In the genomic region with DNA sequence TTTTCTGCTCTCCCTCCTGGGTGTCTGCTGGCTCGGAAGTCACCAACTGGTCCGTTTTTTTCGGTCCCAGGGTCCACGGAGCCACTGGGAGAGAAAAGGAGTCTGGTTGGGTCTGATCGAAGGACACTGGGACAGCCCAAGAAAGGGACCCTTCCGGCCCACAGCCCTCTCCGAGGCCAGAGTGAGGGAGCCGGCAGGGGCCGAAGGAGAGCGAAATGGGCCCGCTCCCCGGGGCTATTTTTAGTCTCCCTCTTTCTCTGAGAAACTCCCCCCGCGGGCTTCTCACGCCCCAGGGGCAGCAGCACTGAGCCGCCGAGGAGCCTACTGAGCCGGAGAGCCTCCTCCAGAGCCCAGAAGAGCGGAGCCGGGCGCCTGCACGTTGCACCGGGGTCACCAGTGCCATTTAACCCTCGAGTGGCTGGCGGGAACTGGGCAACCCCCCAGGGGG, we compare ENCODE assay signal across 8 cellular contexts. TPM values are rescaled to one million over a fixed set of nuclear protein-coding genes. Genes with fewer than 3 reads are reported as not detected.
DNase-seq lines count a peak whose midpoint lies in the region; ATAC-seq, FAIRE-seq and TF ChIP-seq lines count a peak whose summit lies in the region.

No MANE protein-coding gene starts in this region.

- H3K4me2 ChIP-seq in HepG2 (ENCODE audit: low read depth, low read length), result peak overlapping the region; percentile 100

- peaks cover 79% of the 10 kb centered on the region for H3K27me3 Mint-ChIP-seq in WTC11 (ENCODE audit: low read depth)

- H3K27ac ChIP-seq in HepG2 (ENCODE audit: extremely low read length, insufficient read depth, low read length), result no peak overlapping the region

- in situ Hi-C loops in HepG2 (cut with HindIII; ENCODE audit: extremely low pct_ligation_motif_present, low pct_unique_long_range_greater_than_20kb), result loop anchor here (5.0 kb wide), 1 partner anchor 88 kb away; a partner anchor contains a TSS

- TF ChIP-seq RAD21 in HepG2 (CRISPR knock-in tag; IDR thresholded peaks at IDR 0.05), result no peak

- peaks cover 57% of the 10 kb centered on the region for H3K4me1 Mint-ChIP-seq in WTC11

- H4K20me1 ChIP-seq in HepG2 (ENCODE audit: insufficient read depth, low read length), result no peaks in the 10 kb centered on the region

- POLR2A ChIA-PET in WTC11 (lab: Charles Lee) (interaction anchor here (1.1 kb wide), 1 partner anchor 87 kb away, joined by 3 read pairs; no protein-coding TSS in a partner anchor), HepG2 (lab: Yijun Ruan, JAX) (interaction anchor here (2.5 to 3.5 kb wide), 2 partner anchors 13 to 14 kb away, joined by 16 to 48 read pairs; no protein-coding TSS in a partner anchor)

- H3K27me3 ChIP-seq in HepG2 (ENCODE audit: control insufficient read depth in 1 of 2, insufficient read depth in 2 of 2, low read length in 2 of 2), result peaks cover 0 to 24% of the 10 kb centered on the region in 2 experiments; a peak in 4 of 5 replicates

- TF ChIP-seq CTCF in WTC11 (IDR thresholded peaks at IDR 0.05), result no peak
- TF ChIP-seq CTCF in HepG2 (CRISPR knock-in tag; IDR thresholded peaks at IDR 0.05), result no peak

- no peaks in the 10 kb centered on the region for H3K36me3 ChIP-seq in HepG2 (replicated peaks in 1 of 2; ENCODE audit: control insufficient read depth in 1 of 2, insufficient read depth in 2 of 2, low read length in 2 of 2)

- peak overlapping the region; percentile 34 to 69 (median 38); a peak in 5 of 6 replicates for H3K4me3 ChIP-seq in HepG2 (replicated peaks in 1 of 3; ENCODE audit: insufficient read depth in 1 of 3, low read depth in 2 of 3, low read length in 3 of 3)

- CTCF ChIA-PET in WTC11 (lab: Charles Lee) (interaction anchor here (1.7 to 5.6 kb wide), 11 partner anchors 9 to 120 kb away, joined by 7 to 61 read pairs (median 26); a partner anchor contains a TSS), HepG2 (lab: Yijun Ruan, JAX; ENCODE audit: low intra/inter-chr PET ratio, low total read pairs) (no interaction called here)

- no peaks in the 10 kb centered on the region for H3K9me3 Mint-ChIP-seq in WTC11

- 0 out of 2 replicates have a peak overlapping the region, but pooled peaks have one; percentile 32 for H3K9ac ChIP-seq in HepG2 (ENCODE audit: insufficient read depth, low read depth, low read length)

- FAIRE-seq in HepG2 (lab: Jason Lieb, UNC), result no peak

- H3K36me3 Mint-ChIP-seq in WTC11, result no peaks in the 10 kb centered on the region

- no peak for DNase-seq in Right ventricle myocardium inferior (ENCODE audit: missing footprints)
- no peak for DNase-seq in cardiac septum (ENCODE audit: low spot score)
- peak; percentile 28 for DNase-seq in WTC11 (ENCODE audit: low spot score)
- DNase-seq in HepG2 (ENCODE audit: low spot score), result no peak
- no peak for DNase-seq in NCI-H2107 treated with DMSO at 0.1 percent for 48 hours (lab: John Stamatoyannopoulos, UW; ENCODE audit: unreplicated experiment)
- DNase-seq in T1000 (lab: John Stamatoyannopoulos, UW), result no peak
- no peak for DNase-seq in cortex of kidney (lab: John Stamatoyannopoulos, UW)
- DNase-seq in NCI-H128 (lab: John Stamatoyannopoulos, UW; ENCODE audit: unreplicated experiment), result no peak

- ATAC-seq in Right ventricle myocardium inferior (peak; percentile 11), WTC11 (no peak), HepG2 (no peak)

- 23% methylated on average over 11 of the region's 25 CpGs for WGBS in HepG2 (ENCODE audit: low lambda C conversion rate)

- H3K27ac Mint-ChIP-seq in WTC11, result no peak overlapping the region

- no TSS peak for BruUV-seq in HepG2 (replicated peaks; lab: Mats Ljungman, UMichigan)

- TF ChIP-seq EP300 in HepG2 (IDR thresholded peaks at IDR 0.05; ENCODE audit: low read depth in 2 of 2, low read length in 2 of 2), result no peak
- TF ChIP-seq EP300 in HepG2 (CRISPR knock-in tag; IDR thresholded peaks at IDR 0.05; ENCODE audit: borderline replicate concordance), result no peak

- no peak overlapping the region for H2AFZ ChIP-seq in HepG2 (ENCODE audit: low read length)

- no peaks in the 10 kb centered on the region for H3K79me2 ChIP-seq in HepG2 (ENCODE audit: insufficient read depth, low read length)

- no peak for TF ChIP-seq POLR2A in HepG2 (IDR thresholded peaks at IDR 0.05; ENCODE audit: insufficient read depth in 1 of 2, low read depth in 2 of 2, low read length in 2 of 2)

- intact Hi-C loops in Right ventricle myocardium inferior (cut with DNase I) (loop anchor here (5.0 to 10.0 kb wide), 2 partner anchors 42 to 75 kb away; a partner anchor contains a TSS), cardiac septum (cut with DNase I) (loop anchor here (5.0 kb wide), 2 partner anchors 37 to 77 kb away; no protein-coding TSS in a partner anchor), HepG2 (cut with micrococcal nuclease; ENCODE audit: unreplicated experiment) (no loop called here)

- peaks cover 50% of the 10 kb centered on the region for H3K4me1 ChIP-seq in HepG2 (ENCODE audit: insufficient read depth, low read length)

- peak overlapping the region; percentile 84 for H3K4me3 Mint-ChIP-seq in WTC11

- H3K9me3 ChIP-seq in HepG2 (ENCODE audit: low read length), result no peaks in the 10 kb centered on the region

RNA-seq across cellular contexts. Expression of a gene that starts 1.9 kb away (rescaled TPM):
- total RNA-seq in Right ventricle myocardium inferior (43.1 TPM), cardiac septum (50.2 TPM), WTC11 (2021) (0.44 to 0.64 TPM (median 0.48 TPM) in 3 replicates), HepG2 (2016; rRNA removed; fragmentation: Illumina TruSeq; extraction: Trizol) (0.48 and 1.2 TPM in 2 replicates)
- 0.44 and 0.51 TPM in 2 replicates for total RNA-seq in HepG2 (2016; cell fraction: cytosol; rRNA removed; fragmentation: Illumina TruSeq; extraction: Trizol; ENCODE audit: low read depth)
- 0.33 and 1.5 TPM in 2 replicates for total RNA-seq in HepG2 (2016; cell fraction: insoluble cytoplasmic fraction; rRNA removed; fragmentation: Illumina TruSeq; extraction: Trizol)
- total RNA-seq in HepG2 (2016; cell fraction: membrane; rRNA removed; fragmentation: Illumina TruSeq; extraction: Trizol), result 0.65 and 0.80 TPM in 2 replicates
- total RNA-seq in HepG2 (2016; cell fraction: nucleus; rRNA removed; fragmentation: Illumina TruSeq; extraction: Trizol), result 1.5 and 1.9 TPM in 2 replicates
- polyA plus RNA-seq in HepG2 (2011; rRNA removed), result 6.3 and 6.8 TPM in 2 replicates
- polyA plus RNA-seq in HepG2 (2011; cell fraction: cytosol; rRNA removed), result 2.8 and 4.8 TPM in 2 replicates
- 5.1 and 7.8 TPM in 2 replicates for polyA plus RNA-seq in HepG2 (2011; cell fraction: nucleus; rRNA removed)
- polyA plus RNA-seq in HepG2 (2012), result 0.59 and 0.89 TPM in 2 replicates
- 0.98 and 1.0 TPM in 2 replicates for polyA plus RNA-seq in HepG2 (2016; cell fraction: cytosol; fragmentation: Illumina TruSeq; extraction: Trizol; ENCODE audit: low read depth)
- 0.95 and 1.4 TPM in 2 replicates for polyA plus RNA-seq in HepG2 (2016; cell fraction: insoluble cytoplasmic fraction; fragmentation: Illumina TruSeq; extraction: Trizol; ENCODE audit: low read depth)
- 0.85 and 1.4 TPM in 2 replicates for polyA plus RNA-seq in HepG2 (2016; cell fraction: membrane; fragmentation: Illumina TruSeq; extraction: Trizol; ENCODE audit: low read depth)
- polyA plus RNA-seq in HepG2 (2016; cell fraction: nucleus; fragmentation: Illumina TruSeq; extraction: Trizol; ENCODE audit: insufficient read depth, low read depth), result 2.5 and 3.0 TPM in 2 replicates
- 3.0 and 4.4 TPM in 2 replicates for polyA minus RNA-seq in HepG2 (2011; rRNA and poly(A)+ RNA removed; ENCODE audit: low replicate concordance)
- polyA minus RNA-seq in HepG2 (2011; cell fraction: cytosol; rRNA and poly(A)+ RNA removed), result 1.8 and 2.2 TPM in 2 replicates
- 1.9 and 3.0 TPM in 2 replicates for polyA minus RNA-seq in HepG2 (2011; cell fraction: nucleus; rRNA and poly(A)+ RNA removed)

RNA-seq across cellular contexts. Expression of a gene that starts 8.2 kb away (rescaled TPM):
- total RNA-seq in Right ventricle myocardium inferior (0.70 TPM), cardiac septum (1.2 TPM), WTC11 (2021) (0.46 to 0.79 TPM (median 0.71 TPM) in 3 replicates), HepG2 (2016; rRNA removed; fragmentation: Illumina TruSeq; extraction: Trizol) (0.46 and 0.80 TPM in 2 replicates)
- total RNA-seq in HepG2 (2016; cell fraction: cytosol; rRNA removed; fragmentation: Illumina TruSeq; extraction: Trizol; ENCODE audit: low read depth), result 0.44 and 0.71 TPM in 2 replicates
- 0.16 and 0.37 TPM in 2 replicates for total RNA-seq in HepG2 (2016; cell fraction: insoluble cytoplasmic fraction; rRNA removed; fragmentation: Illumina TruSeq; extraction: Trizol)
- total RNA-seq in HepG2 (2016; cell fraction: membrane; rRNA removed; fragmentation: Illumina TruSeq; extraction: Trizol), result 0.49 and 0.62 TPM in 2 replicates
- total RNA-seq in HepG2 (2016; cell fraction: nucleus; rRNA removed; fragmentation: Illumina TruSeq; extraction: Trizol), result 0.66 and 0.68 TPM in 2 replicates
- polyA plus RNA-seq in HepG2 (2011; rRNA removed), result 2.7 and 3.5 TPM in 2 replicates
- 2.0 and 3.1 TPM in 2 replicates for polyA plus RNA-seq in HepG2 (2011; cell fraction: cytosol; rRNA removed)
- polyA plus RNA-seq in HepG2 (2011; cell fraction: nucleus; rRNA removed), result 3.6 and 3.8 TPM in 2 replicates
- 0.79 and 1.0 TPM in 2 replicates for polyA plus RNA-seq in HepG2 (2012)
- 0.61 and 0.80 TPM in 2 replicates for polyA plus RNA-seq in HepG2 (2016; cell fraction: cytosol; fragmentation: Illumina TruSeq; extraction: Trizol; ENCODE audit: low read depth)
- 0.58 TPM in 1 of 2 replicates, not detected in the other for polyA plus RNA-seq in HepG2 (2016; cell fraction: insoluble cytoplasmic fraction; fragmentation: Illumina TruSeq; extraction: Trizol; ENCODE audit: low read depth)
- polyA plus RNA-seq in HepG2 (2016; cell fraction: membrane; fragmentation: Illumina TruSeq; extraction: Trizol; ENCODE audit: low read depth), result 0.61 and 0.72 TPM in 2 replicates
- polyA plus RNA-seq in HepG2 (2016; cell fraction: nucleus; fragmentation: Illumina TruSeq; extraction: Trizol; ENCODE audit: insufficient read depth, low read depth), result 0.99 and 1.3 TPM in 2 replicates
- polyA minus RNA-seq in HepG2 (2011; rRNA and poly(A)+ RNA removed; ENCODE audit: low replicate concordance), result 2.1 TPM in 1 of 2 replicates, not detected in the other
- 0.49 TPM in 1 of 2 replicates, not detected in the other for polyA minus RNA-seq in HepG2 (2011; cell fraction: cytosol; rRNA and poly(A)+ RNA removed)
- polyA minus RNA-seq in HepG2 (2011; cell fraction: nucleus; rRNA and poly(A)+ RNA removed), result 0.39 TPM in 1 of 2 replicates, not detected in the other

RNA-seq across cellular contexts. Expression of a gene that starts 20.5 kb away (rescaled TPM):
- total RNA-seq in Right ventricle myocardium inferior (6.4 TPM), cardiac septum (6.4 TPM), WTC11 (2021) (1.9 to 2.9 TPM (median 2.5 TPM) in 3 replicates), HepG2 (2016; rRNA removed; fragmentation: Illumina TruSeq; extraction: Trizol) (0.18 TPM in 1 of 2 replicates, not detected in the other)
- total RNA-seq in HepG2 (2016; cell fraction: cytosol; rRNA removed; fragmentation: Illumina TruSeq; extraction: Trizol; ENCODE audit: low read depth), result not detected in 2 replicates
- total RNA-seq in HepG2 (2016; cell fraction: insoluble cytoplasmic fraction; rRNA removed; fragmentation: Illumina TruSeq; extraction: Trizol), result 0.19 TPM in 1 of 2 replicates, not detected in the other
- not detected in 2 replicates for total RNA-seq in HepG2 (2016; cell fraction: membrane; rRNA removed; fragmentation: Illumina TruSeq; extraction: Trizol)
- 0.34 and 0.47 TPM in 2 replicates for total RNA-seq in HepG2 (2016; cell fraction: nucleus; rRNA removed; fragmentation: Illumina TruSeq; extraction: Trizol)
- 0.12 and 0.22 TPM in 2 replicates for polyA plus RNA-seq in HepG2 (2011; rRNA removed)
- 0.14 and 0.28 TPM in 2 replicates for polyA plus RNA-seq in HepG2 (2011; cell fraction: cytosol; rRNA removed)
- polyA plus RNA-seq in HepG2 (2011; cell fraction: nucleus; rRNA removed), result 0.97 and 1.5 TPM in 2 replicates
- 0.17 and 0.63 TPM in 2 replicates for polyA plus RNA-seq in HepG2 (2012)
- 0.25 and 0.49 TPM in 2 replicates for polyA plus RNA-seq in HepG2 (2016; cell fraction: cytosol; fragmentation: Illumina TruSeq; extraction: Trizol; ENCODE audit: low read depth)
- 0.46 and 0.95 TPM in 2 replicates for polyA plus RNA-seq in HepG2 (2016; cell fraction: insoluble cytoplasmic fraction; fragmentation: Illumina TruSeq; extraction: Trizol; ENCODE audit: low read depth)
- 0.40 and 0.63 TPM in 2 replicates for polyA plus RNA-seq in HepG2 (2016; cell fraction: membrane; fragmentation: Illumina TruSeq; extraction: Trizol; ENCODE audit: low read depth)
- polyA plus RNA-seq in HepG2 (2016; cell fraction: nucleus; fragmentation: Illumina TruSeq; extraction: Trizol; ENCODE audit: insufficient read depth, low read depth), result 0.44 and 0.90 TPM in 2 replicates
- 0.98 and 1.9 TPM in 2 replicates for polyA minus RNA-seq in HepG2 (2011; rRNA and poly(A)+ RNA removed; ENCODE audit: low replicate concordance)
- polyA minus RNA-seq in HepG2 (2011; cell fraction: cytosol; rRNA and poly(A)+ RNA removed), result not detected in 2 replicates
- not detected in 2 replicates for polyA minus RNA-seq in HepG2 (2011; cell fraction: nucleus; rRNA and poly(A)+ RNA removed)

RNA-seq across cellular contexts. Expression of a gene that starts 40.0 kb away (rescaled TPM):
- 3.8 TPM for total RNA-seq in Right ventricle myocardium inferior
- 5.3 TPM for total RNA-seq in cardiac septum
- 16.5 to 17.5 TPM (median 16.8 TPM) in 3 replicates for total RNA-seq in WTC11 (2021)
- 6.8 and 10.1 TPM in 2 replicates for total RNA-seq in HepG2 (2016; rRNA removed; fragmentation: Illumina TruSeq; extraction: Trizol)
- total RNA-seq in HepG2 (2016; cell fraction: cytosol; rRNA removed; fragmentation: Illumina TruSeq; extraction: Trizol; ENCODE audit: low read depth), result 2.0 and 2.6 TPM in 2 replicates
- total RNA-seq in HepG2 (2016; cell fraction: insoluble cytoplasmic fraction; rRNA removed; fragmentation: Illumina TruSeq; extraction: Trizol), result 5.6 and 10.3 TPM in 2 replicates
- total RNA-seq in HepG2 (2016; cell fraction: membrane; rRNA removed; fragmentation: Illumina TruSeq; extraction: Trizol), result 4.5 and 5.1 TPM in 2 replicates
- total RNA-seq in HepG2 (2016; cell fraction: nucleus; rRNA removed; fragmentation: Illumina TruSeq; extraction: Trizol), result 15.8 and 18.9 TPM in 2 replicates
- polyA plus RNA-seq in HepG2 (2011; rRNA removed), result 7.5 and 8.7 TPM in 2 replicates
- polyA plus RNA-seq in HepG2 (2011; cell fraction: cytosol; rRNA removed), result 2.1 and 2.7 TPM in 2 replicates
- polyA plus RNA-seq in HepG2 (2011; cell fraction: nucleus; rRNA removed), result 19.4 and 25.6 TPM in 2 replicates
- 6.6 and 7.1 TPM in 2 replicates for polyA plus RNA-seq in HepG2 (2012)
- 1.8 and 2.2 TPM in 2 replicates for polyA plus RNA-seq in HepG2 (2016; cell fraction: cytosol; fragmentation: Illumina TruSeq; extraction: Trizol; ENCODE audit: low read depth)
- 7.1 and 7.6 TPM in 2 replicates for polyA plus RNA-seq in HepG2 (2016; cell fraction: insoluble cytoplasmic fraction; fragmentation: Illumina TruSeq; extraction: Trizol; ENCODE audit: low read depth)
- polyA plus RNA-seq in HepG2 (2016; cell fraction: membrane; fragmentation: Illumina TruSeq; extraction: Trizol; ENCODE audit: low read depth), result 3.7 and 3.8 TPM in 2 replicates
- 45.5 and 49.8 TPM in 2 replicates for polyA plus RNA-seq in HepG2 (2016; cell fraction: nucleus; fragmentation: Illumina TruSeq; extraction: Trizol; ENCODE audit: insufficient read depth, low read depth)
- 1.6 and 4.0 TPM in 2 replicates for polyA minus RNA-seq in HepG2 (2011; rRNA and poly(A)+ RNA removed; ENCODE audit: low replicate concordance)
- 2.7 and 4.0 TPM in 2 replicates for polyA minus RNA-seq in HepG2 (2011; cell fraction: cytosol; rRNA and poly(A)+ RNA removed)
- polyA minus RNA-seq in HepG2 (2011; cell fraction: nucleus; rRNA and poly(A)+ RNA removed), result 14.8 and 19.6 TPM in 2 replicates

Comparison
In these comparisons a context has a peak if more than half of its experiments do, and no peak if none do; other contexts are left out.
1. RNA of a gene that starts 1.9 kb away (total RNA-seq): 50.2 TPM in cardiac septum (single experiment) and 43.1 TPM in Right ventricle myocardium inferior (single experiment); 0.33 to 1.9 TPM in HepG2 and 0.44 to 0.64 TPM in WTC11; every median in the first group is over 10 times any median in the second.